Comparison of ENCODE assay signal across 1 cellular context in the genomic region with DNA sequence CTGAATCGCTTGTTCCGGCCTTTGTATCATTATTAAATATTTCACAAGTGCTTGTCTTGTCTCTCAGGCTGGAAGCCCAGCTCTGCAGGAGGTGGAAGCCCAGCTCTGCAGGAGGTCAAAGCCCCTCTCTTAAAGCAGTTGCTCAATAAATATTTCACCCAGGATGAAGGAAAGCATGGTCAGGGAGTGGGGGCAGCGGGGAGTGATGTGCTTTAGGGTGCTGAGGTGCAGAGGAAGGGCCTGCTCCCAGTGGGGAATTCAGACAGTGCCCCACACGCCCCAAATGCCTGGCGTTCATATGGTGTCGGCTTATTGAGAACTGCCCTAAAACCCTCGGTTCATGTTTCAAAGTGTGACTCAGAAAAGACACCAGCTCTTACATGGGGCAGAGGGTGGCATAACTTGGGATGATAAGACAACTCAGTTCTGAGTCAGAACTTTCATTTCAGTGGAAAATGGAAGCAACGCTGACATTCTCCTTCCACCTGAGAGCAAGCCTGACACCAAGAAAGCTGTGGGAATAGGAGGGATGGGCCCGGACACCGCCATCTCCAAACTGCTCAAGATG.
TF ChIP-seq lines count a peak whose summit lies in the region.

No MANE protein-coding gene starts in this region.

TF ChIP-seq in IMR-90, 13 proteins besides CTCF, POLR2A, EP300 and RAD21 (continued from another document):
- no peak for TF ChIP-seq RFX5 (IDR thresholded peaks at IDR 0.05; ENCODE audit: low read depth, low read length)
- no peak for TF ChIP-seq MAFK (IDR thresholded peaks at IDR 0.05; ENCODE audit: low read depth, low read length)
- TF ChIP-seq MAZ (IDR thresholded peaks at IDR 0.05; ENCODE audit: borderline replicate concordance, low read depth, low read length) = no peak
- TF ChIP-seq SMC3 (IDR thresholded peaks at IDR 0.05; ENCODE audit: low read depth, low read length) = no peak
- TF ChIP-seq NFE2L2 (IDR thresholded peaks at IDR 0.05; ENCODE audit: low read depth, low read length) = no peak
- no peak for TF ChIP-seq BHLHE40 (IDR thresholded peaks at IDR 0.05; ENCODE audit: low read depth, low read length)
